In genomic region chr15:65821070-65821469, GRCh38 we compare ENCODE assay signal across 22 cellular contexts. TPM values are rescaled to one million over a fixed set of nuclear protein-coding genes. Genes with fewer than 3 reads are reported as not detected.
A peak's percentile ranks its signal among the peaks of the same experiment; 100 is the strongest.
DNase-seq lines count a peak whose midpoint lies in the region; ATAC-seq and TF ChIP-seq lines count a peak whose summit lies in the region.
"Had no signal": no experiment of that assay in that cellular context is flagged by ENCODE, and none has a peak within 500 bp of the region (broad histone marks: within the 10 kb centered on the region; RNA-seq: fewer than 3 reads in every experiment).

No MANE protein-coding gene starts in this region.

- peaks cover 3% of the 10 kb centered on the region for H3K27me3 Mint-ChIP-seq in activated naive CD4-positive, alpha-beta T cell treated with anti-CD3 and anti-CD28 coated beads, Interleukin-2, amount 10 ng/mL, durations not matched to agents 7 days and 5 days
- no peaks in the 10 kb centered on the region for H3K27me3 Mint-ChIP-seq in activated naive CD4-positive, alpha-beta T cell treated with anti-CD3 and anti-CD28 coated beads for 36 hours (ENCODE audit: low read depth)
- peaks cover 4% of the 10 kb centered on the region for H3K27me3 Mint-ChIP-seq in activated naive CD8-positive, alpha-beta T cell treated with anti-CD3 and anti-CD28 coated beads for 36 hours
- H3K27me3 Mint-ChIP-seq in stimulated activated naive CD8-positive, alpha-beta T cell treated with anti-CD3 and anti-CD28 coated beads, Interleukin-15, amount 100 ng/mL, for 72 hours = no peaks in the 10 kb centered on the region

- CTCF ChIA-PET in activated naive CD4-positive, alpha-beta T cell treated with anti-CD3 and anti-CD28 coated beads, Interleukin-2, amount 10 ng/mL, durations not matched to agents 7 days and 5 days (lab: Charles Lee) = interaction anchor here (1.3 to 2.5 kb wide), 5 partner anchors 8 to 28 kb away, joined by 3 to 10 read pairs (median 9); partner anchors contain the start of gene DENND4A
- CTCF ChIA-PET in activated naive CD4-positive, alpha-beta T cell treated with anti-CD3 and anti-CD28 coated beads for 36 hours (lab: Charles Lee) = interaction anchor here (2.4 kb wide), 1 partner anchor 17 kb away, joined by 10 read pairs; no protein-coding TSS in a partner anchor
- CTCF ChIA-PET in HEK293 (lab: Yijun Ruan, JAX) = interaction anchor here (0.6 to 1.0 kb wide), 4 partner anchors 16 to 100 kb away, joined by 3 read pairs; no protein-coding TSS in a partner anchor

- TF ChIP-seq CTCF in HEK293 (tag by site-specific recombination; IDR thresholded peaks at IDR 0.05) (no peak), tibial artery (IDR thresholded peaks at IDR 0.05) (no peak)

- H3K4me1 ChIP-seq in HEK293 (ENCODE audit: control insufficient read depth, insufficient read depth, low read length) = peaks cover 3% of the 10 kb centered on the region; the same call in 1 of the 2 replicates
- H3K4me1 ChIP-seq in tibial artery = peaks cover 0 to 8% (median 0%) of the 10 kb centered on the region in 4 donors

- H3K27ac ChIP-seq in HEK293 (ENCODE audit: extremely low read depth, low read depth, low read length) (no peak overlapping the region), tibial artery (no peak overlapping the region)
- H3K27ac ChIP-seq: ascending aorta, gastrocnemius medialis had no signal

- no peak for ATAC-seq in stimulated activated naive CD8-positive, alpha-beta T cell treated with anti-CD3 and anti-CD28 coated beads, Interleukin-15, amount 100 ng/mL, for 72 hours
- ATAC-seq in HG02970 (IDR thresholded peaks at IDR 0.05; ENCODE audit: low FRiP score, unreplicated experiment) = no peak
- ATAC-seq: esophagus mucosa, gastrocnemius medialis, HepG2, left colon, PC-3, WTC11 had no signal

- H3K4me3 Mint-ChIP-seq in activated naive CD4-positive, alpha-beta T cell treated with anti-CD3 and anti-CD28 coated beads, Interleukin-2, amount 10 ng/mL, durations not matched to agents 7 days and 5 days = no peak overlapping the region
- no peak overlapping the region for H3K4me3 Mint-ChIP-seq in activated naive CD4-positive, alpha-beta T cell treated with anti-CD3 and anti-CD28 coated beads for 36 hours
- H3K4me3 Mint-ChIP-seq in activated naive CD8-positive, alpha-beta T cell treated with anti-CD3 and anti-CD28 coated beads for 36 hours = no peak overlapping the region
- peak overlapping the region; percentile 1 to 48 for H3K4me3 Mint-ChIP-seq in stimulated activated naive CD8-positive, alpha-beta T cell treated with anti-CD3 and anti-CD28 coated beads, Interleukin-15, amount 100 ng/mL, for 72 hours
- H3K4me3 Mint-ChIP-seq: WTC11 had no signal

- peak overlapping the region; percentile 35 for H3K27ac Mint-ChIP-seq in activated naive CD4-positive, alpha-beta T cell treated with anti-CD3 and anti-CD28 coated beads, Interleukin-2, amount 10 ng/mL, durations not matched to agents 7 days and 5 days
- no peak overlapping the region for H3K27ac Mint-ChIP-seq in activated naive CD4-positive, alpha-beta T cell treated with anti-CD3 and anti-CD28 coated beads for 36 hours
- H3K27ac Mint-ChIP-seq in activated naive CD8-positive, alpha-beta T cell treated with anti-CD3 and anti-CD28 coated beads for 36 hours = peak overlapping the region; percentile 95
- peak overlapping the region in 1 of 2 donors; percentile 97 for H3K27ac Mint-ChIP-seq in stimulated activated naive CD8-positive, alpha-beta T cell treated with anti-CD3 and anti-CD28 coated beads, Interleukin-15, amount 100 ng/mL, for 72 hours
- H3K27ac Mint-ChIP-seq: WTC11 had no signal

- no peaks in the 10 kb centered on the region for H3K9me3 Mint-ChIP-seq in activated naive CD4-positive, alpha-beta T cell treated with anti-CD3 and anti-CD28 coated beads, Interleukin-2, amount 10 ng/mL, durations not matched to agents 7 days and 5 days
- H3K9me3 Mint-ChIP-seq in activated naive CD4-positive, alpha-beta T cell treated with anti-CD3 and anti-CD28 coated beads for 36 hours = no peaks in the 10 kb centered on the region
- peaks cover 4% of the 10 kb centered on the region for H3K9me3 Mint-ChIP-seq in activated naive CD8-positive, alpha-beta T cell treated with anti-CD3 and anti-CD28 coated beads for 36 hours
- H3K9me3 Mint-ChIP-seq in stimulated activated naive CD8-positive, alpha-beta T cell treated with anti-CD3 and anti-CD28 coated beads, Interleukin-15, amount 100 ng/mL, for 72 hours = no peaks in the 10 kb centered on the region

- no peak for DNase-seq in activated naive CD4-positive, alpha-beta T cell treated with anti-CD3 and anti-CD28 coated beads, Interleukin-2, amount 10 ng/mL, durations not matched to agents 7 days and 5 days
- no peak for DNase-seq in activated naive CD4-positive, alpha-beta T cell treated with anti-CD3 and anti-CD28 coated beads for 36 hours
- no peak for DNase-seq in activated naive CD8-positive, alpha-beta T cell treated with anti-CD3 and anti-CD28 coated beads for 36 hours
- DNase-seq in stimulated activated naive CD8-positive, alpha-beta T cell treated with anti-CD3 and anti-CD28 coated beads, Interleukin-15, amount 100 ng/mL, for 72 hours = no peak
- DNase-seq in inferior parietal cortex (ENCODE audit: extremely low spot score) (no peak), tibial artery (no peak)
- DNase-seq: activated gamma-delta T cell; cerebellar nuclear complex; effector CD4-positive, alpha-beta T cell; gastrocnemius medialis; GOT3; left colon; NCI-H748 treated with DMSO at 0.1 percent for 48 hours; PC-3; SHP77 treated with DMSO at 0.1 percent for 48 hours; stimulated activated CD4-positive, alpha-beta T cell treated with anti-CD3 and anti-CD28 coated beads, Interleukin-4, amount 100 ng/mL, for 4 hours had no signal

- POLR2A ChIA-PET in HEK293 (lab: Yijun Ruan, JAX) = no interaction called here

- H3K4me3 ChIP-seq in HEK293 (ENCODE audit: low read depth, low read length) (no peak overlapping the region), tibial artery (no peak overlapping the region)
- H3K4me3 ChIP-seq: ascending aorta, gastrocnemius medialis had no signal

- H3K36me3 Mint-ChIP-seq in activated naive CD4-positive, alpha-beta T cell treated with anti-CD3 and anti-CD28 coated beads, Interleukin-2, amount 10 ng/mL, durations not matched to agents 7 days and 5 days = peaks cover 7% of the 10 kb centered on the region
- no peaks in the 10 kb centered on the region for H3K36me3 Mint-ChIP-seq in activated naive CD4-positive, alpha-beta T cell treated with anti-CD3 and anti-CD28 coated beads for 36 hours (ENCODE audit: low read depth)
- H3K36me3 Mint-ChIP-seq in activated naive CD8-positive, alpha-beta T cell treated with anti-CD3 and anti-CD28 coated beads for 36 hours = peaks cover 6% of the 10 kb centered on the region
- H3K36me3 Mint-ChIP-seq: WTC11 had no signal

- peaks cover 57% of the 10 kb centered on the region for H3K4me1 Mint-ChIP-seq in activated naive CD4-positive, alpha-beta T cell treated with anti-CD3 and anti-CD28 coated beads, Interleukin-2, amount 10 ng/mL, durations not matched to agents 7 days and 5 days
- H3K4me1 Mint-ChIP-seq in activated naive CD4-positive, alpha-beta T cell treated with anti-CD3 and anti-CD28 coated beads for 36 hours (ENCODE audit: low read depth) = peaks cover 49% of the 10 kb centered on the region
- H3K4me1 Mint-ChIP-seq in activated naive CD8-positive, alpha-beta T cell treated with anti-CD3 and anti-CD28 coated beads for 36 hours = peaks cover 57% of the 10 kb centered on the region
- peaks cover 78% of the 10 kb centered on the region for H3K4me1 Mint-ChIP-seq in stimulated activated naive CD8-positive, alpha-beta T cell treated with anti-CD3 and anti-CD28 coated beads, Interleukin-15, amount 100 ng/mL, for 72 hours

- H3K27me3 ChIP-seq in tibial artery = no peaks in the 10 kb centered on the region
- H3K27me3 ChIP-seq: ascending aorta, gastrocnemius medialis had no signal

- intact Hi-C loops in activated naive CD4-positive, alpha-beta T cell treated with anti-CD3 and anti-CD28 coated beads for 36 hours (cut with micrococcal nuclease) = no loop called here
- intact Hi-C loops in tibial artery (cut with DNase I; ENCODE audit: low total_unique reads) = no loop called here

- H3K9me3 ChIP-seq in HEK293 (ENCODE audit: control insufficient read depth, insufficient read depth, low read depth, low read length) (no peaks in the 10 kb centered on the region), tibial artery (no peaks in the 10 kb centered on the region)
- H3K9me3 ChIP-seq: ascending aorta, gastrocnemius medialis had no signal

- H3K36me3 ChIP-seq in HEK293 (ENCODE audit: control insufficient read depth in 2 of 2, insufficient read depth in 1 of 2, low read length in 2 of 2) (no peaks in the 10 kb centered on the region), tibial artery (no peaks in the 10 kb centered on the region)
- H3K36me3 ChIP-seq: ascending aorta, gastrocnemius medialis had no signal

TF ChIP-seq in HEK293, 187 proteins besides CTCF, POLR2A, EP300 and RAD21:
- no peak for TF ChIP-seq PBX3 (CRISPR knock-in tag; IDR thresholded peaks at IDR 0.05)
- TF ChIP-seq PRDM1 (tag by site-specific recombination; IDR thresholded peaks at IDR 0.05) = peak; percentile 83

RNA-seq across cellular contexts. Expression of gene DENND4A, which starts 29.0 kb away (rescaled TPM):
- 10 to 100 TPM; 23.9 to 24.9 TPM for total RNA-seq in activated naive CD4-positive, alpha-beta T cell treated with anti-CD3 and anti-CD28 coated beads for 36 hours
- 10 to 100 TPM; 47.6 to 52.2 TPM for total RNA-seq in activated naive CD8-positive, alpha-beta T cell treated with anti-CD3 and anti-CD28 coated beads for 36 hours

RNA-seq across cellular contexts. Expression of gene RAB11A, which starts 48.2 kb away (rescaled TPM):
- total RNA-seq in activated naive CD4-positive, alpha-beta T cell treated with anti-CD3 and anti-CD28 coated beads for 36 hours = 100 to 1,000 TPM; 151 to 157 TPM
- 100 to 1,000 TPM; 129 to 130 TPM for total RNA-seq in activated naive CD8-positive, alpha-beta T cell treated with anti-CD3 and anti-CD28 coated beads for 36 hours

Comparison
In these comparisons a context has a peak if more than half of its experiments do, and no peak if none do; other contexts are left out.
1. H3K4me3 Mint-ChIP-seq: peak in stimulated activated naive CD8-positive, alpha-beta T cell treated with anti-CD3 and anti-CD28 coated beads, Interleukin-15, amount 100 ng/mL, for 72 hours (2 of 2); none in activated naive CD4-positive, alpha-beta T cell treated with anti-CD3 and anti-CD28 coated beads, Interleukin-2, amount 10 ng/mL, durations not matched to agents 7 days and 5 days (single experiment), activated naive CD4-positive, alpha-beta T cell treated with anti-CD3 and anti-CD28 coated beads for 36 hours (single experiment) and activated naive CD8-positive, alpha-beta T cell treated with anti-CD3 and anti-CD28 coated beads for 36 hours (single experiment).